8 cellular contexts compared by ENCODE assay signal in the genomic region with DNA sequence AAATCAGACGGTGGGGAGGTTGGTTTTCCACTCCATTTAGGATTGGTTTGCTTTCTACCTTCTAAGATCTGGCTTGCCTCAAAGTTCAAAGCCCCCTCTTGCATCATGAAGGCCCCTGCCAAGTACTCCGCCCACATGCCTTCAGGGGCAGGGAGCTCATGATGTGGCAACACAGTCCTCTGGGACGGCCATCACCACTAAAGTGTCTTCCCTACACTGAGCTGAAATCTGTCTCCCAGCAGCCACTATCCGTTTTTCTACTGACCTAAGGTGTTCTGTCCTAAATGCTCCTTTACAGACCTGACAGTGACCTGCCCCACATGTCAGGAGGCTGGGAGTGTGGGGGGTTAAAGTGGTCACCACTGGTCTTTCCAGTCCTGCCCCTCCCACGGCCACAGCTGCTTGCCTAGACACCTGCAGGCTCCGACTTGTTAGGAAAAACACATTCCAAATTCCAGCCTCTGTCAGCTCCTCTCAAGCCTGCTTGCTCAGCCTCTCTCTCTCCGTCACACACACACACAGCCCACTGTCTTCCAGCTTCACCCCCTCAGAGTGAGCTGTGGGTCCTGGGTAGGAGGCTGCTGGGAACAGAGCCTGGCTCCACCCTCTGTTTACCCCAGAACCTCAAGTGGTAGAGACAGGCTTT.
DNase-seq lines count a peak whose midpoint lies in the region; ATAC-seq and TF ChIP-seq lines count a peak whose summit lies in the region.

No MANE protein-coding gene starts in this region.

- no peaks in the 10 kb centered on the region for H3K27me3 ChIP-seq in muscle layer of duodenum (ENCODE audit: low read depth, low read length)

- no peak for TF ChIP-seq CTCF in coronary artery (IDR thresholded peaks at IDR 0.05)

- no peaks in the 10 kb centered on the region for H3K9me3 ChIP-seq in muscle layer of duodenum (ENCODE audit: control insufficient read depth in 1 of 2, low read length in 2 of 2)

- peaks cover 45 to 70% of the 10 kb centered on the region in 2 donors for H3K4me1 ChIP-seq in muscle layer of duodenum (ENCODE audit: control insufficient read depth in 1 of 2, insufficient read depth in 2 of 2, low read length in 2 of 2)

- H3K27ac ChIP-seq in coronary artery, result peak overlapping the region; percentile 54 to 86
- H3K27ac ChIP-seq in muscle layer of duodenum (ENCODE audit: low read length), result peak overlapping the region; percentile 32

- ATAC-seq in GM19463 (IDR thresholded peaks at IDR 0.05; ENCODE audit: unreplicated experiment), result no peak
- ATAC-seq in HG03196 (IDR thresholded peaks at IDR 0.05; ENCODE audit: unreplicated experiment), result no peak
- ATAC-seq in HG02798 (IDR thresholded peaks at IDR 0.05; ENCODE audit: poor library complexity, unreplicated experiment), result no peak

- DNase-seq in AG08395 (ENCODE audit: low spot score) (peak; percentile 49), NCI-H146 treated with DMSO at 0.1 percent for 48 hours (lab: John Stamatoyannopoulos, UW; ENCODE audit: unreplicated experiment) (peak; percentile 10), coronary artery (ENCODE audit: low spot score) (no peak), COLO829 (ENCODE audit: low spot score) (no peak)

- H3K4me3 ChIP-seq in coronary artery (no peak overlapping the region), muscle layer of duodenum (ENCODE audit: low read depth in 1 of 2, low read length in 2 of 2) (peak overlapping the region in 1 of 2 donors; percentile 1)

- H3K36me3 ChIP-seq in muscle layer of duodenum (ENCODE audit: control insufficient read depth in 1 of 2, insufficient read depth in 2 of 2, low read length in 2 of 2), result no peaks in the 10 kb centered on the region

Comparison
In these comparisons a context has a peak if more than half of its experiments do, and no peak if none do; other contexts are left out.
1. DNase-seq: peak in AG08395 (single experiment) and NCI-H146 treated with DMSO at 0.1 percent for 48 hours (single experiment); none in coronary artery (single experiment) and COLO829 (single experiment).